1 cellular context compared by ENCODE assay signal in genomic region chr10:123884907-123885381, GRCh38.
TF ChIP-seq lines count a peak whose summit lies in the region.

No MANE protein-coding gene starts in this region.

TF ChIP-seq in H1, 55 proteins besides CTCF, POLR2A, EP300 and RAD21:
- TF ChIP-seq CHD1 (IDR thresholded peaks at IDR 0.05; ENCODE audit: low read depth, low read length), result no peak
- no peak for TF ChIP-seq POLR2AphosphoS5 (IDR thresholded peaks at IDR 0.05; ENCODE audit: low read depth, low read length)
- TF ChIP-seq CEBPB (IDR thresholded peaks at IDR 0.05; ENCODE audit: low read depth, low read length), result no peak
- TF ChIP-seq YY1 (IDR thresholded peaks at IDR 0.05; ENCODE audit: low read depth, low read length), result no peak
- no peak for TF ChIP-seq RXRA (IDR thresholded peaks at IDR 0.05; ENCODE audit: insufficient read depth, low read depth, low read length)
- TF ChIP-seq FOSL1 (IDR thresholded peaks at IDR 0.05; ENCODE audit: insufficient read depth, low read depth, low read length), result no peak
- TF ChIP-seq PHF8 (conservative IDR thresholded peaks at IDR 0.05; ENCODE audit: low read depth, low read length), result no peak
- TF ChIP-seq SP1 (IDR thresholded peaks at IDR 0.05; ENCODE audit: low read depth, low read length), result no peak
- no peak for TF ChIP-seq SIX5 (IDR thresholded peaks at IDR 0.05; ENCODE audit: low read depth, low read length)
- TF ChIP-seq CBX5 (IDR thresholded peaks at IDR 0.05; ENCODE audit: low read depth, low read length), result no peak
- no peak for TF ChIP-seq SAP30 (IDR thresholded peaks at IDR 0.05; ENCODE audit: insufficient read depth, insufficient replicate concordance, low read length)
- TF ChIP-seq CHD7 (IDR thresholded peaks at IDR 0.05; ENCODE audit: insufficient replicate concordance, low read length), result no peak
- no peak for TF ChIP-seq KDM5A (IDR thresholded peaks at IDR 0.05; ENCODE audit: low read length)
- no peak for TF ChIP-seq TEAD4 (IDR thresholded peaks at IDR 0.05; ENCODE audit: low read depth, low read length)
- no peak for TF ChIP-seq CHD2 (IDR thresholded peaks at IDR 0.05; ENCODE audit: low read length)
- TF ChIP-seq JUN (IDR thresholded peaks at IDR 0.05; ENCODE audit: low read depth, low read length), result no peak
- TF ChIP-seq BCL11A (IDR thresholded peaks at IDR 0.05; ENCODE audit: low read depth in 2 of 2, low read length in 2 of 2), result no peak
- TF ChIP-seq TAF1 (IDR thresholded peaks at IDR 0.05; ENCODE audit: low read depth, low read length), result no peak
- no peak for TF ChIP-seq EGR1 (IDR thresholded peaks at IDR 0.05; ENCODE audit: borderline replicate concordance, low read depth, low read length)
- TF ChIP-seq MAX (IDR thresholded peaks at IDR 0.05), result no peak
